27 cellular contexts compared by ENCODE assay signal in the genomic region with DNA sequence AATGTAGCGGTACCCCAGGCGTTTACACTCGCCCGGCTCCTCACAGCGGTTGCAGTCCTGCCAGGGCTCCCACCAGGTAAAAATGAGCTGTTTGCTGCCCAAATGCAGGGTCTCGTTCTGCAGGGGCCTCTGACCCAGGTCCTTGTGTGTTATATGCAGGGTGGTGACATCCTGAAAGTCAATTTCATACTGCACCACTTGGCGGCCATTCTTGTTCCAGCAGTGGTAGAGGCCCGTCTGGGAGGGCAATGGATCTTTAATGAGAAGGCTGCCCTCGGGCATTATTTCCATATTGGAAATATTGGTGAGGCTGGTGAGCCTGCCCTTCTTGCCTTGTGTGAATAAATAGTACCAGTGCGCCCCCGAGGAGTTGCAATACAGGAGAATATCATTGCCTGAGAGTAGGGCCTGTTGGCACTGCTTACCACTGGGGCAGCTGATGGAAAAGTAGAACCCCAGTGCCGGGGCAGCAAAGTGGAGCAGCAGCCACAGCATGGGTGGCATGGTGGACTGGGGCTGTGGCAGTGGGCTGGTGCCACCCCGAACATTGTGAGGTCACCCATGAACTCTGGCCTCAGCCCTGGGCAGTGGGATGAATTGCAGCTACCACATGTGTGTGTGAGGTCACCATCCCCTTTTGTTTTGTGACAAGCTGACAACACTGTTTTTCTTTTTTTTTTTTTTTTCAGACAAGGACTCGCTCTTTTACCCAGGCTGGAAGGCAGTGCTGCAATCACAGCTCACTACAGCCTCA. TPM values are rescaled to one million over a fixed set of nuclear protein-coding genes. Genes with fewer than 3 reads are reported as not detected.
DNase-seq lines count a peak whose midpoint lies in the region; ATAC-seq and TF ChIP-seq lines count a peak whose summit lies in the region.
"Had no signal": no experiment of that assay in that cellular context is flagged by ENCODE, and none has a peak within 500 bp of the region (broad histone marks: within the 10 kb centered on the region; RNA-seq: fewer than 3 reads in every experiment).

Gene FAM187B (minus strand): TSS at position 563 of the 754 bp plus-strand sequence. CDS start 59 bp downstream, at position 504.

- peak; percentile 14 for DNase-seq in activated T-cell treated with anti-CD3 and anti-CD28 coated beads, Interleukin-2, amount 50 U/mL, for 1 hour
- DNase-seq in activated T-cell treated with anti-CD3 and anti-CD28 coated beads for 4 hours, result no peak
- peak; percentile 40 for DNase-seq in islet precursor cell
- DNase-seq in stimulated activated naive CD8-positive, alpha-beta T cell treated with anti-CD3 and anti-CD28 coated beads, Interleukin-15, Interleukin-2, amounts not matched to agents 100 U/mL and 50 U/mL, for 24 hours, result peak; percentile 2
- no peak for DNase-seq in NCI-H526 (lab: John Stamatoyannopoulos, UW)
- DNase-seq in CD8-positive, alpha-beta memory T cell, result no peak
- DNase-seq: 8988T; activated CD8-positive, alpha-beta T cell treated with anti-CD3 and anti-CD28 coated beads for 36 hours; foreskin keratinocyte; NCI-H1694 treated with DMSO at 0.1 percent for 48 hours; NCI-H82; WERI-Rb-1 had no signal

- peaks cover 0 to 3% of the 10 kb centered on the region in 2 donors for H3K27me3 Mint-ChIP-seq in CD8-positive, alpha-beta memory T cell
- H3K27me3 Mint-ChIP-seq: activated CD8-positive, alpha-beta T cell treated with anti-CD3 and anti-CD28 coated beads for 36 hours; activated T-helper 17 cell treated with anti-CD3 and anti-CD28 coated beads, Interleukin-2, amount 50 U/mL, for 72 hours had no signal

- CTCF ChIA-PET in HEK293 (lab: Yijun Ruan, JAX), result interaction anchor here (0.5 to 1.6 kb wide), 6 partner anchors 22 to 320 kb away, joined by 3 to 5 read pairs (median 4); partner anchors contain the start of gene LGI4
- CTCF ChIA-PET in CD8-positive, alpha-beta memory T cell (lab: Charles Lee), result interaction anchor here (1.0 to 1.6 kb wide), 4 partner anchors 8 to 86 kb away, joined by 3 to 4 read pairs (median 3); partner anchors contain the start of gene FXYD5

- no peak within 1 kb of the TSS for H3K27ac ChIP-seq in HEK293 (ENCODE audit: extremely low read depth, low read depth, low read length)
- H3K27ac ChIP-seq in CD8-positive, alpha-beta memory T cell (ENCODE audit: low read depth, low read length), result no peak within 1 kb of the TSS
- H3K27ac ChIP-seq: adrenal gland, BLaER1, epithelial cell of prostate, foreskin keratinocyte, HL-60, neutrophil, SJSA1, upper lobe of left lung, WERI-Rb-1 had no signal

- peak within 1 kb of the TSS in 3 of 8 donors; percentile 18 to 55 (median 33) for H3K27ac Mint-ChIP-seq in CD8-positive, alpha-beta memory T cell
- H3K27ac Mint-ChIP-seq: activated CD8-positive, alpha-beta T cell treated with anti-CD3 and anti-CD28 coated beads for 36 hours; activated T-helper 17 cell treated with anti-CD3 and anti-CD28 coated beads, Interleukin-2, amount 50 U/mL, for 72 hours; stimulated activated effector memory CD8-positive, alpha-beta T cell treated with anti-CD3 and anti-CD28 coated beads, Interleukin-12 subunit alpha, Interleukin-12 subunit beta, amount 100 ng/mL, for 72 hours; T-helper 1 cell treated with Interleukin-12 subunit alpha and Interleukin-12 subunit beta and Interleukin-4 antibody, amounts not matched to agents 30 μg/mL and 1 μg/mL, for 36 hours had no signal

- H3K9me3 ChIP-seq in HEK293 (ENCODE audit: control insufficient read depth, insufficient read depth, low read depth, low read length), result no peaks in the 10 kb centered on the region
- no peaks in the 10 kb centered on the region for H3K9me3 ChIP-seq in CD8-positive, alpha-beta memory T cell (ENCODE audit: low read length)
- H3K9me3 ChIP-seq: adrenal gland, neutrophil, SJSA1, upper lobe of left lung had no signal

- no peaks in the 10 kb centered on the region for H3K9me3 Mint-ChIP-seq in CD8-positive, alpha-beta memory T cell
- H3K9me3 Mint-ChIP-seq: activated CD8-positive, alpha-beta T cell treated with anti-CD3 and anti-CD28 coated beads for 36 hours; activated T-helper 17 cell treated with anti-CD3 and anti-CD28 coated beads, Interleukin-2, amount 50 U/mL, for 72 hours; stimulated activated effector memory CD8-positive, alpha-beta T cell treated with anti-CD3 and anti-CD28 coated beads, Interleukin-12 subunit alpha, Interleukin-12 subunit beta, amount 100 ng/mL, for 72 hours; T-helper 1 cell treated with Interleukin-12 subunit alpha and Interleukin-12 subunit beta and Interleukin-4 antibody, amounts not matched to agents 30 μg/mL and 1 μg/mL, for 36 hours had no signal

- no peaks in the 10 kb centered on the region for H3K27me3 ChIP-seq in CD8-positive, alpha-beta memory T cell (ENCODE audit: insufficient read depth, low read length, poor library complexity, severe bottlenecking)
- H3K27me3 ChIP-seq: adrenal gland, BLaER1, foreskin keratinocyte, neutrophil, upper lobe of left lung had no signal

- TF ChIP-seq CTCF in HEK293 (tag by site-specific recombination; IDR thresholded peaks at IDR 0.05), result no peak

- H3K4me1 Mint-ChIP-seq in CD8-positive, alpha-beta memory T cell, result peaks cover 3 to 7% (median 4%) of the 10 kb centered on the region in 3 donors
- H3K4me1 Mint-ChIP-seq: stimulated activated effector memory CD8-positive, alpha-beta T cell treated with anti-CD3 and anti-CD28 coated beads, Interleukin-12 subunit alpha, Interleukin-12 subunit beta, amount 100 ng/mL, for 72 hours had no signal

- no peaks in the 10 kb centered on the region for H3K36me3 Mint-ChIP-seq in CD8-positive, alpha-beta memory T cell

- ATAC-seq in stimulated activated naive CD8-positive, alpha-beta T cell treated with anti-CD3 and anti-CD28 coated beads, Interleukin-15, Interleukin-2, amounts not matched to agents 100 U/mL and 50 U/mL, for 24 hours, result no peak
- ATAC-seq in activated CD4-positive, CD25-positive, alpha-beta regulatory T cell treated with anti-CD3 and anti-CD28 coated beads, Interleukin-2, amount 50 U/mL, for 24 hours, result no peak
- ATAC-seq: activated CD8-positive, alpha-beta T cell treated with anti-CD3 and anti-CD28 coated beads for 36 hours; activated T-helper 17 cell treated with anti-CD3 and anti-CD28 coated beads, Interleukin-2, amount 50 U/mL, for 72 hours; foreskin keratinocyte; HCT116; Panc1; stimulated activated effector memory CD8-positive, alpha-beta T cell treated with anti-CD3 and anti-CD28 coated beads, Interleukin-12 subunit alpha, Interleukin-12 subunit beta, amount 100 ng/mL, for 72 hours had no signal

- POLR2A ChIA-PET in HEK293 (lab: Yijun Ruan, JAX), result interaction anchor here (0.6 to 0.7 kb wide), 4 partner anchors 27 to 1989 kb away, joined by 3 to 4 read pairs (median 4); no protein-coding TSS in a partner anchor
- POLR2A ChIA-PET in CD8-positive, alpha-beta memory T cell (lab: Charles Lee), result interaction anchor here (0.6 kb wide), 1 partner anchor 36 kb away, joined by 3 read pairs; no protein-coding TSS in a partner anchor

- no peak within 1 kb of the TSS for H3K4me3 Mint-ChIP-seq in CD8-positive, alpha-beta memory T cell
- H3K4me3 Mint-ChIP-seq: activated CD8-positive, alpha-beta T cell treated with anti-CD3 and anti-CD28 coated beads for 36 hours; activated T-helper 17 cell treated with anti-CD3 and anti-CD28 coated beads, Interleukin-2, amount 50 U/mL, for 72 hours; stimulated activated effector memory CD8-positive, alpha-beta T cell treated with anti-CD3 and anti-CD28 coated beads, Interleukin-12 subunit alpha, Interleukin-12 subunit beta, amount 100 ng/mL, for 72 hours; T-helper 1 cell treated with Interleukin-12 subunit alpha and Interleukin-12 subunit beta and Interleukin-4 antibody, amounts not matched to agents 30 μg/mL and 1 μg/mL, for 36 hours had no signal

- H3K4me1 ChIP-seq in HEK293 (ENCODE audit: control insufficient read depth, insufficient read depth, low read length), result no peaks in the 10 kb centered on the region
- peaks cover 9% of the 10 kb centered on the region for H3K4me1 ChIP-seq in CD8-positive, alpha-beta memory T cell (ENCODE audit: insufficient read depth, low read length)
- H3K4me1 ChIP-seq: foreskin keratinocyte, SJSA1 had no signal

- H3K36me3 ChIP-seq in HEK293 (ENCODE audit: control insufficient read depth in 2 of 2, insufficient read depth in 1 of 2, low read length in 2 of 2), result no peaks in the 10 kb centered on the region
- no peaks in the 10 kb centered on the region for H3K36me3 ChIP-seq in CD8-positive, alpha-beta memory T cell (ENCODE audit: insufficient read depth, low read length)
- H3K36me3 ChIP-seq: adrenal gland, BLaER1, neutrophil, SJSA1, upper lobe of left lung, WERI-Rb-1 had no signal

- H3K4me3 ChIP-seq in HEK293 (ENCODE audit: low read depth, low read length), result no peak within 1 kb of the TSS
- H3K4me3 ChIP-seq in CD8-positive, alpha-beta memory T cell (ENCODE audit: low read length), result no peak within 1 kb of the TSS
- H3K4me3 ChIP-seq: adrenal gland, BLaER1, SJSA1, upper lobe of left lung had no signal

TF ChIP-seq in HEK293, 187 proteins besides CTCF, POLR2A, EP300 and RAD21 (continues in another document):
- TF ChIP-seq KLF9 (tag by site-specific recombination; IDR thresholded peaks at IDR 0.05; ENCODE audit: low read depth), result no peak
- TF ChIP-seq, protein P1, sequence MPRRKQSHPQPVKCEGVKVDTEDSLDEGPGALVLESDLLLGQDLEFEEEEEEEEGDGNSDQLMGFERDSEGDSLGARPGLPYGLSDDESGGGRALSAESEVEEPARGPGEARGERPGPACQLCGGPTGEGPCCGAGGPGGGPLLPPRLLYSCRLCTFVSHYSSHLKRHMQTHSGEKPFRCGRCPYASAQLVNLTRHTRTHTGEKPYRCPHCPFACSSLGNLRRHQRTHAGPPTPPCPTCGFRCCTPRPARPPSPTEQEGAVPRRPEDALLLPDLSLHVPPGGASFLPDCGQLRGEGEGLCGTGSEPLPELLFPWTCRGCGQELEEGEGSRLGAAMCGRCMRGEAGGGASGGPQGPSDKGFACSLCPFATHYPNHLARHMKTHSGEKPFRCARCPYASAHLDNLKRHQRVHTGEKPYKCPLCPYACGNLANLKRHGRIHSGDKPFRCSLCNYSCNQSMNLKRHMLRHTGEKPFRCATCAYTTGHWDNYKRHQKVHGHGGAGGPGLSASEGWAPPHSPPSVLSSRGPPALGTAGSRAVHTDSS (tag by site-specific recombination; IDR thresholded peaks at IDR 0.05), result no peak
- TF ChIP-seq, protein P2, sequence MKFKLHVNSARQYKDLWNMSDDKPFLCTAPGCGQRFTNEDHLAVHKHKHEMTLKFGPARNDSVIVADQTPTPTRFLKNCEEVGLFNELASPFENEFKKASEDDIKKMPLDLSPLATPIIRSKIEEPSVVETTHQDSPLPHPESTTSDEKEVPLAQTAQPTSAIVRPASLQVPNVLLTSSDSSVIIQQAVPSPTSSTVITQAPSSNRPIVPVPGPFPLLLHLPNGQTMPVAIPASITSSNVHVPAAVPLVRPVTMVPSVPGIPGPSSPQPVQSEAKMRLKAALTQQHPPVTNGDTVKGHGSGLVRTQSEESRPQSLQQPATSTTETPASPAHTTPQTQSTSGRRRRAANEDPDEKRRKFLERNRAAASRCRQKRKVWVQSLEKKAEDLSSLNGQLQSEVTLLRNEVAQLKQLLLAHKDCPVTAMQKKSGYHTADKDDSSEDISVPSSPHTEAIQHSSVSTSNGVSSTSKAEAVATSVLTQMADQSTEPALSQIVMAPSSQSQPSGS (tag by site-specific recombination; IDR thresholded peaks at IDR 0.05; ENCODE audit: low read depth), result 0 out of 2 replicates have a peak, but pooled peaks have one; percentile 29

RNA-seq across cellular contexts. Expression of gene FAM187B, which starts in this region (rescaled TPM):
- total RNA-seq in CD8-positive, alpha-beta memory T cell, result not detected
- not detected for polyA plus RNA-seq in CD8-positive, alpha-beta memory T cell
- total RNA-seq: activated CD8-positive, alpha-beta T cell treated with anti-CD3 and anti-CD28 coated beads for 36 hours; dermis microvascular lymphatic vessel endothelial cell; foreskin keratinocyte; SJSA1; upper lobe of left lung had no signal
- polyA plus RNA-seq: foreskin keratinocyte had no signal

Comparison
In these comparisons a context has a peak if more than half of its experiments do, and no peak if none do; other contexts are left out.
1. DNase-seq: peak in activated T-cell treated with anti-CD3 and anti-CD28 coated beads, Interleukin-2, amount 50 U/mL, for 1 hour (single experiment), islet precursor cell (single experiment) and stimulated activated naive CD8-positive, alpha-beta T cell treated with anti-CD3 and anti-CD28 coated beads, Interleukin-15, Interleukin-2, amounts not matched to agents 100 U/mL and 50 U/mL, for 24 hours (single experiment); none in activated T-cell treated with anti-CD3 and anti-CD28 coated beads for 4 hours (single experiment), NCI-H526 (0 of 2) and CD8-positive, alpha-beta memory T cell (0 of 5).